In genomic region chr2:223724831-223725230, GRCh38 we compare ENCODE assay signal across 10 cellular contexts.
A peak's percentile ranks its signal among the peaks of the same experiment; 100 is the strongest.
DNase-seq lines count a peak whose midpoint lies in the region; TF ChIP-seq lines count a peak whose summit lies in the region.
"Had no signal": no experiment of that assay in that cellular context is flagged by ENCODE, and none has a peak within 500 bp of the region (broad histone marks: within the 10 kb centered on the region; RNA-seq: fewer than 3 reads in every experiment).

No MANE protein-coding gene starts in this region.

- H4K12ac ChIP-seq in trophoblast cell (ENCODE audit: low read depth, low read length) = no peak overlapping the region

- no peak overlapping the region for H4K91ac ChIP-seq in trophoblast cell (ENCODE audit: low read depth, low read length)

- H3K23ac ChIP-seq in trophoblast cell (ENCODE audit: low read length) = no peak overlapping the region

- H3K27me3 ChIP-seq in SJSA1 (replicated peaks) = no peaks in the 10 kb centered on the region
- no peaks in the 10 kb centered on the region for H3K27me3 ChIP-seq in fibroblast of lung (ENCODE audit: control insufficient read depth, insufficient read depth, low read length)
- H3K27me3 ChIP-seq in trophoblast cell (ENCODE audit: insufficient read depth, low read length) = no peaks in the 10 kb centered on the region
- no peaks in the 10 kb centered on the region for H3K27me3 ChIP-seq in colonic mucosa
- H3K27me3 ChIP-seq in H7 (ENCODE audit: control insufficient read depth, insufficient read depth, low read length) = no peaks in the 10 kb centered on the region

- no peak overlapping the region for H2BK120ac ChIP-seq in trophoblast cell (ENCODE audit: insufficient read depth, low read length, poor library complexity)

- H3K4me2 ChIP-seq in fibroblast of lung (ENCODE audit: extremely low read depth, insufficient read depth, low read length) (no peak overlapping the region), trophoblast cell (ENCODE audit: low read length) (no peak overlapping the region)

- H3K18ac ChIP-seq in trophoblast cell (ENCODE audit: low read length) = no peak overlapping the region

- intact Hi-C loops in colonic mucosa (cut with DNase I) = no loop called here

- H3K14ac ChIP-seq in trophoblast cell (ENCODE audit: low read length) = no peak overlapping the region

- DNase-seq in ELR (ENCODE audit: low read depth) (peak; percentile 56), SJSA1 (ENCODE audit: low read depth in 1 of 2, low spot score in 2 of 2) (no peak), fibroblast of lung (ENCODE audit: low read depth in 2 of 2) (peak; percentile 13 to 28), trophoblast cell (no peak), colonic mucosa (no peak), LoVo (ENCODE audit: low spot score) (no peak), germinal center (ENCODE audit: low spot score) (no peak), H7 (no peak)
- DNase-seq: central memory CD4-positive, alpha-beta T cell had no signal

- H2BK5ac ChIP-seq in trophoblast cell (ENCODE audit: low read depth, low read length, poor library complexity) = no peak overlapping the region

- WGBS in trophoblast cell (ENCODE audit: extremely low coverage, insufficient coverage, insufficient read length) = no CpG with 5 or more reads among the region's 4 CpGs

- H3K79me1 ChIP-seq in trophoblast cell (ENCODE audit: low read length) = peaks cover 7% of the 10 kb centered on the region

- peak overlapping the region; percentile 6; the same call in 1 of the 2 replicates for H3K27ac ChIP-seq in SJSA1
- peak overlapping the region; percentile 76 for H3K27ac ChIP-seq in fibroblast of lung (ENCODE audit: insufficient read depth, low read length)
- H3K27ac ChIP-seq in trophoblast cell (ENCODE audit: low read depth, low read length) = peak overlapping the region; percentile 76
- H3K27ac ChIP-seq in colonic mucosa = no peak overlapping the region
- H3K27ac ChIP-seq: neutrophil had no signal

- H3K4me1 ChIP-seq in SJSA1 (replicated peaks) = peaks cover 19% of the 10 kb centered on the region
- peaks cover 14% of the 10 kb centered on the region for H3K4me1 ChIP-seq in fibroblast of lung (ENCODE audit: control insufficient read depth, extremely low read depth, insufficient read depth, low read length)
- peaks cover 5 to 7% of the 10 kb centered on the region in 2 experiments for H3K4me1 ChIP-seq in trophoblast cell (ENCODE audit: control insufficient read depth in 1 of 2, insufficient read depth in 2 of 2, low read length in 2 of 2)
- no peaks in the 10 kb centered on the region for H3K4me1 ChIP-seq in colonic mucosa

- TF ChIP-seq CTCF in fibroblast of lung (conservative IDR thresholded peaks at IDR 0.05 in 1 of 2, IDR thresholded peaks at IDR 0.05 in 1 of 2; ENCODE audit: low read depth in 1 of 2, low read length in 2 of 2) (no peak), colonic mucosa (IDR thresholded peaks at IDR 0.05) (no peak)

- H2BK12ac ChIP-seq in trophoblast cell (ENCODE audit: low read length) = no peak overlapping the region

- H3K4me3 ChIP-seq in SJSA1 = no peak overlapping the region
- no peak overlapping the region for H3K4me3 ChIP-seq in fibroblast of lung (replicated peaks in 1 of 4; ENCODE audit: control extremely low read depth in 1 of 4, insufficient read depth in 1 of 4, low read depth in 3 of 4, low read length in 4 of 4)
- no peak overlapping the region for H3K4me3 ChIP-seq in trophoblast cell (ENCODE audit: low read depth, low read length)
- no peak overlapping the region for H3K4me3 ChIP-seq in colonic mucosa
- no peak overlapping the region for H3K4me3 ChIP-seq in H7 (ENCODE audit: insufficient read depth, low read depth, low read length)

- no peak overlapping the region for H4K8ac ChIP-seq in trophoblast cell (ENCODE audit: low read depth, low read length)

- H3K4ac ChIP-seq in trophoblast cell (ENCODE audit: low read depth, low read length) = no peak overlapping the region

- H2AFZ ChIP-seq in fibroblast of lung (ENCODE audit: low read length) = peak overlapping the region; percentile 45
- no peak overlapping the region for H2AFZ ChIP-seq in trophoblast cell (ENCODE audit: insufficient read depth, low read length, poor library complexity)

- H4K20me1 ChIP-seq in fibroblast of lung (ENCODE audit: control insufficient read depth, extremely low read depth, insufficient read depth, low read length) = no peaks in the 10 kb centered on the region

- H3K79me2 ChIP-seq in fibroblast of lung (ENCODE audit: control insufficient read depth, insufficient read depth, low read length) (no peaks in the 10 kb centered on the region), trophoblast cell (ENCODE audit: control insufficient read depth, insufficient read depth, low read length, poor library complexity) (no peaks in the 10 kb centered on the region)

- H3K9ac ChIP-seq in fibroblast of lung (ENCODE audit: insufficient read depth, low read length) (no peak overlapping the region), trophoblast cell (ENCODE audit: low read length) (no peak overlapping the region), colonic mucosa (ENCODE audit: low read depth in 2 of 2, low read length in 2 of 2) (no peak overlapping the region)

- H2AK5ac ChIP-seq in trophoblast cell (ENCODE audit: low read length) = no peak overlapping the region

- H3K36me3 ChIP-seq in SJSA1 = no peaks in the 10 kb centered on the region
- H3K36me3 ChIP-seq in fibroblast of lung (ENCODE audit: control insufficient read depth, insufficient read depth, low read length) = no peaks in the 10 kb centered on the region
- H3K36me3 ChIP-seq in trophoblast cell (ENCODE audit: control insufficient read depth in 1 of 2, insufficient read depth in 2 of 2, low read length in 2 of 2) = no peaks in the 10 kb centered on the region
- H3K36me3 ChIP-seq in colonic mucosa = no peaks in the 10 kb centered on the region
- H3K36me3 ChIP-seq in H7 (replicated peaks; ENCODE audit: control insufficient read depth, insufficient read depth, low read length) = no peaks in the 10 kb centered on the region
- H3K36me3 ChIP-seq: neutrophil had no signal

- H3K9me3 ChIP-seq in SJSA1 (replicated peaks) = no peaks in the 10 kb centered on the region
- H3K9me3 ChIP-seq in fibroblast of lung (ENCODE audit: control insufficient read depth, insufficient read depth, low read depth, low read length) = no peaks in the 10 kb centered on the region
- H3K9me3 ChIP-seq in trophoblast cell (ENCODE audit: insufficient read depth, low read depth, low read length) = no peaks in the 10 kb centered on the region
- no peaks in the 10 kb centered on the region for H3K9me3 ChIP-seq in colonic mucosa
- H3K9me3 ChIP-seq: neutrophil had no signal

Comparison
In these comparisons a context has a peak if more than half of its experiments do, and no peak if none do; other contexts are left out.
1. DNase-seq: peak in ELR (single experiment) and fibroblast of lung (2 of 2); none in SJSA1 (0 of 2), trophoblast cell (0 of 2), colonic mucosa (single experiment), LoVo (single experiment), germinal center (single experiment) and H7 (single experiment).